In the genomic region with DNA sequence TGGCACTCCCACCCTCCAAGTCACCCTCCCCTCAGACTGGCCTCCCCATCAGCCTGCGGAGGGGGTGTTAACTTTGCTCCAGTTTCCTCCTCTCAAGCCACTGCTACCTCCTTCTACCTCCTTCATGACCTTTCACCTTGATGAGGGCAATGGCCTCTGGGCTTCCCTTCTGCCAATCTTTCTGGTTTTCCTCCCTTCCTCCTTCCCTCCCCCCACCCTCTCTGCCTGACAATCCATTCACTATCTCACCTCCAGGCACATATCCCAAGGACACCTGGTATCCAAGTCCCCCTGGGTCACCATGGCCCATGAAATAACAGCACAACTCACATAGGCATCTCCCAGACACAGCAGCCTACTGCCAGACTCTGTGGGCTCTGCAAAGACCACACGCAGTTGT, we compare ENCODE assay signal across 25 cellular contexts.
DNase-seq lines count a peak whose midpoint lies in the region; ATAC-seq, FAIRE-seq and TF ChIP-seq lines count a peak whose summit lies in the region.
"Had no signal": no experiment of that assay in that cellular context is flagged by ENCODE, and none has a peak within 500 bp of the region (broad histone marks: within the 10 kb centered on the region; RNA-seq: fewer than 3 reads in every experiment).

No MANE protein-coding gene starts in this region.

- CTCF ChIA-PET in HCT116 (lab: Charles Lee) = interaction anchor here (1.3 kb wide), 1 partner anchor 10 kb away, joined by 4 read pairs; no protein-coding TSS in a partner anchor

- no peak overlapping the region for H3K4me3 ChIP-seq in HCT116 (replicated peaks in 1 of 2; ENCODE audit: low read depth in 1 of 2, low read length in 2 of 2)
- no peak overlapping the region for H3K4me3 ChIP-seq in ascending aorta
- no peak overlapping the region for H3K4me3 ChIP-seq in keratinocyte (ENCODE audit: control insufficient read depth in 2 of 3, extremely low read depth in 1 of 3, insufficient read depth in 2 of 3, low read depth in 1 of 3, low read length in 3 of 3)
- H3K4me3 ChIP-seq in skin epidermis = no peak overlapping the region
- H3K4me3 ChIP-seq in kidney (ENCODE audit: low read length in 2 of 2) = no peak overlapping the region
- H3K4me3 ChIP-seq: adrenal gland, hepatocyte, neural progenitor cell, upper lobe of left lung had no signal

- H3K4me1 ChIP-seq in HCT116 (ENCODE audit: control insufficient read depth in 1 of 2, insufficient read depth in 2 of 2, low read length in 2 of 2) (peaks cover 97 to 100% of the 10 kb centered on the region in 2 experiments), ascending aorta (peaks cover 9 to 81% of the 10 kb centered on the region in 2 donors), keratinocyte (ENCODE audit: control insufficient read depth, extremely low read depth, insufficient read depth, low read length) (peaks cover 92% of the 10 kb centered on the region), kidney (ENCODE audit: control insufficient read depth in 1 of 2, insufficient read depth in 1 of 2, low read depth in 1 of 2, low read length in 2 of 2) (peaks cover 17 to 21% of the 10 kb centered on the region in 2 donors)

- H3K9me3 ChIP-seq in HCT116 (ENCODE audit: control insufficient read depth in 1 of 2, insufficient read depth in 1 of 2, low read depth in 1 of 2, low read length in 2 of 2) (no peaks in the 10 kb centered on the region), ascending aorta (no peaks in the 10 kb centered on the region), keratinocyte (ENCODE audit: control insufficient read depth, low read depth, low read length) (no peaks in the 10 kb centered on the region), kidney (ENCODE audit: control insufficient read depth in 1 of 2, low read length in 2 of 2) (no peaks in the 10 kb centered on the region)
- H3K9me3 ChIP-seq: adrenal gland, upper lobe of left lung had no signal

- H3K4me2 ChIP-seq in HCT116 (ENCODE audit: low read length) (peak overlapping the region; percentile 74), keratinocyte (ENCODE audit: control insufficient read depth, extremely low read depth, insufficient read depth, low read depth, low read length) (no peak overlapping the region)
- H3K4me2 ChIP-seq: hepatocyte, neural progenitor cell had no signal

- no peaks in the 10 kb centered on the region for H3K36me3 ChIP-seq in HCT116 (ENCODE audit: control insufficient read depth in 1 of 2, insufficient read depth in 2 of 2, low read length in 2 of 2)
- H3K36me3 ChIP-seq in ascending aorta = no peaks in the 10 kb centered on the region
- H3K36me3 ChIP-seq in keratinocyte (ENCODE audit: control insufficient read depth in 2 of 2, extremely low read depth in 1 of 2, insufficient read depth in 2 of 2, low read length in 2 of 2) = no peaks in the 10 kb centered on the region
- H3K36me3 ChIP-seq in kidney (ENCODE audit: control insufficient read depth in 1 of 2, insufficient read depth in 2 of 2, low read length in 2 of 2) = no peaks in the 10 kb centered on the region
- H3K36me3 ChIP-seq: adrenal gland, neural progenitor cell, upper lobe of left lung had no signal

- TF ChIP-seq POLR2A in HCT116 (IDR thresholded peaks at IDR 0.05; ENCODE audit: borderline replicate concordance, extremely low read depth, insufficient read depth, insufficient read length) = no peak

- BruUV-seq in HCT116 (replicated peaks; lab: Mats Ljungman, UMichigan) = no TSS peak

- no peaks in the 10 kb centered on the region for H3K27me3 ChIP-seq in HCT116 (ENCODE audit: insufficient read depth, low read length)
- H3K27me3 ChIP-seq in ascending aorta = no peaks in the 10 kb centered on the region
- H3K27me3 ChIP-seq in keratinocyte (ENCODE audit: control insufficient read depth, extremely low read depth, insufficient read depth, low read length) = no peaks in the 10 kb centered on the region
- H3K27me3 ChIP-seq: adrenal gland, hepatocyte, neural progenitor cell, upper lobe of left lung had no signal

- TF ChIP-seq CTCF in HCT116 (IDR thresholded peaks at IDR 0.05 in 2 of 3, conservative IDR thresholded peaks at IDR 0.05 in 1 of 3; ENCODE audit: borderline replicate concordance in 1 of 3, insufficient read depth in 1 of 3, low read depth in 2 of 3, low read length in 2 of 3) (no peak), ascending aorta (IDR thresholded peaks at IDR 0.05) (no peak), keratinocyte (optimal IDR thresholded peaks at IDR 0.05 in 1 of 3, IDR thresholded peaks at IDR 0.05 in 1 of 3, conservative IDR thresholded peaks at IDR 0.05 in 1 of 3; ENCODE audit: extremely low read depth in 1 of 3, insufficient read depth in 2 of 3, low read length in 3 of 3) (no peak), kidney (IDR thresholded peaks at IDR 0.05; ENCODE audit: borderline replicate concordance, extremely low read depth, insufficient read depth) (no peak)

- no peaks in the 10 kb centered on the region for H3K9me2 ChIP-seq in HCT116 (ENCODE audit: insufficient read depth)

- POLR2A ChIA-PET in HCT116 (lab: Charles Lee) = no interaction called here

- peaks cover 58% of the 10 kb centered on the region for H3K79me2 ChIP-seq in HCT116 (ENCODE audit: insufficient read depth, low read length)
- H3K79me2 ChIP-seq in keratinocyte (ENCODE audit: control insufficient read depth, insufficient read depth, low read length) = peaks cover 29% of the 10 kb centered on the region

- ATAC-seq in HCT116 = no peak
- ATAC-seq: effector memory CD8-positive, alpha-beta T cell; stimulated activated effector memory CD8-positive, alpha-beta T cell treated with anti-CD3 and anti-CD28 coated beads, Interleukin-12 subunit alpha, Interleukin-12 subunit beta, amount 100 ng/mL, for 72 hours had no signal

- FAIRE-seq in keratinocyte (lab: Jason Lieb, UNC) (no peak), kidney (lab: Jason Lieb, UNC) (no peak)
- FAIRE-seq: GM18507, islet of Langerhans had no signal

- H3K9me1 ChIP-seq in keratinocyte (ENCODE audit: control insufficient read depth, extremely low read depth, insufficient read depth, low read length) = no peaks in the 10 kb centered on the region

- intact Hi-C loops in HCT116 (cut with micrococcal nuclease) (no loop called here), ascending aorta (cut with DNase I) (loop anchor here (2.0 to 5.0 kb wide), 3 partner anchors 19 to 566 kb away; no protein-coding TSS in a partner anchor), kidney (cut with DNase I) (no loop called here)

- DNase-seq in HCT116 (ENCODE audit: low read depth, low spot score) (no peak), ascending aorta (ENCODE audit: low spot score in 2 of 2) (no peak), keratinocyte (ENCODE audit: low read depth, low spot score) (no peak), NCI-H187 treated with DMSO at 0.1 percent for 48 hours (lab: John Stamatoyannopoulos, UW) (no peak), kidney (no peak)
- DNase-seq in stimulated activated CD4-positive, alpha-beta T cell treated with anti-CD3 and anti-CD28 coated beads, Interleukin-4, amount 100 ng/mL, for 4 hours = no peak
- DNase-seq in stimulated activated CD4-positive, alpha-beta T cell treated with anti-CD3 and anti-CD28 coated beads, Interleukin-2, amount 100 ng/mL, for 48 hours = no peak
- DNase-seq: activated CD4-positive, alpha-beta T cell treated with anti-CD3 and anti-CD28 coated beads, Interleukin-2, amount 50 U/mL, for 48 hours; activated gamma-delta T cell treated with Interleukin-2 at 50 U/mL for 16 hours; activated T-cell treated with anti-CD3 and anti-CD28 coated beads for 4 hours; adrenal gland; effector memory CD8-positive, alpha-beta T cell; Karpas-422; NCI-H1092 treated with DMSO at 0.1 percent for 48 hours; NCI-H524 treated with DMSO at 0.1 percent for 48 hours; SHP77 treated with DMSO at 0.1 percent for 48 hours; T-helper 1 cell; upper lobe of left lung had no signal

- H4K20me1 ChIP-seq in HCT116 (ENCODE audit: insufficient read depth) (no peaks in the 10 kb centered on the region), keratinocyte (ENCODE audit: control insufficient read depth, extremely low read depth, insufficient read depth, low read length) (no peaks in the 10 kb centered on the region)

- no peak overlapping the region for H2AFZ ChIP-seq in HCT116 (ENCODE audit: low read depth, low read length, poor library complexity, severe bottlenecking)
- no peak overlapping the region for H2AFZ ChIP-seq in keratinocyte (ENCODE audit: control insufficient read depth, low read length)
- H2AFZ ChIP-seq: hepatocyte, neural progenitor cell had no signal

- no peak for TF ChIP-seq RAD21 in HCT116 (IDR thresholded peaks at IDR 0.05; ENCODE audit: low read depth)

- H3K27ac ChIP-seq in HCT116 (ENCODE audit: low read depth, low read length) = peak overlapping the region; percentile 99
- H3K27ac ChIP-seq in ascending aorta = peak overlapping the region; percentile 93 to 94
- H3K27ac ChIP-seq in keratinocyte (ENCODE audit: control insufficient read depth, insufficient read depth, low read length) = peak overlapping the region; percentile 95
- peak overlapping the region in 12 of 21 experiments; percentile 23 to 87 (median 58) for H3K27ac ChIP-seq in skin epidermis
- H3K27ac ChIP-seq in kidney (ENCODE audit: low read depth in 2 of 2, low read length in 2 of 2) = peak overlapping the region in 1 of 2 donors; percentile 45
- H3K27ac ChIP-seq: adrenal gland, hepatocyte, neural progenitor cell, VCaP had no signal

- RAD21 ChIA-PET in HCT116 (lab: Charles Lee; ENCODE audit: low non-redundant PET in 1 of 2, low total read pairs in 2 of 2, uncharacterized antibody in 2 of 2, unreplicated experiment in 2 of 2) = no interaction called here

- H3K9ac ChIP-seq in HCT116 (ENCODE audit: low read length) (peak overlapping the region; percentile 60), keratinocyte (ENCODE audit: control insufficient read depth, extremely low read depth, insufficient read depth, low read length) (no peak overlapping the region), kidney (ENCODE audit: low read length in 2 of 2) (no peak overlapping the region)
- H3K9ac ChIP-seq: neural progenitor cell had no signal

- dilution Hi-C loops in keratinocyte (cut with MboI; ENCODE audit: extremely low pct_ligation_motif_present, low sequenced_read_pairs) = loop anchor here (5.0 kb wide), 1 partner anchor 40 kb away; no protein-coding TSS in a partner anchor

TF ChIP-seq in HCT116, 20 proteins besides CTCF, POLR2A, EP300 and RAD21 (continues in another document):
- TF ChIP-seq ZNF274 (IDR thresholded peaks at IDR 0.05; ENCODE audit: low read depth, low read length) (no peak), SP1 (IDR thresholded peaks at IDR 0.05; ENCODE audit: low read depth) (no peak)
